Comparison of ENCODE assay signal across 13 cellular contexts in the genomic region with DNA sequence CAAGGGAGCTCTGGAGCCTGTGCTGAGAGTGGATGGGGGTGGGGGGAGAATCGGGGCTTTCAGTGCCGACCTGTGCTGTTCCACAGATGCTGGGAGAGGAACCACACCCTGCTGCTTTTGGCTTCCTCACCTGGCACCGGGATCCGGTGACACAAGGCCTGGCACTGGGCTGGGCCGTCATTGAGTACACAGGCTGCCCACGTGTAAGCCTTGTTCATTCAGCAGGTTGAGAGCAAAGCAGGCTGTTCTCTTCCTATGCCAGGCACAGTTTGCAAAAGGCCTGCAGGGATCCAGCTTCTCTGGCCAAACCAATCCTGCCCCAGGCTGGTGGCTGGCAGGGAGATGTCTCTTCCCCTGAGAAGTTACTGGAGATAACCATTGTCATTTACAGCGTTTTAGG. TPM values are rescaled to one million over a fixed set of nuclear protein-coding genes. Genes with fewer than 3 reads are reported as not detected.
DNase-seq lines count a peak whose midpoint lies in the region; ATAC-seq and TF ChIP-seq lines count a peak whose summit lies in the region.
"Had no signal": no experiment of that assay in that cellular context is flagged by ENCODE, and none has a peak within 500 bp of the region (broad histone marks: within the 10 kb centered on the region; RNA-seq: fewer than 3 reads in every experiment).

No MANE protein-coding gene starts in this region.

- POLR2A ChIA-PET in naive thymus-derived CD8-positive, alpha-beta T cell (lab: Charles Lee), result interaction anchor here (1.6 kb wide), 1 partner anchor 12 kb away, joined by 4 read pairs; no protein-coding TSS in a partner anchor

- H3K27me3 ChIP-seq in sigmoid colon, result no peaks in the 10 kb centered on the region
- H3K27me3 ChIP-seq: BE2C had no signal

- H3K4me1 Mint-ChIP-seq in T-helper 17 cell, result peaks cover 71% of the 10 kb centered on the region
- peaks cover 32% of the 10 kb centered on the region for H3K4me1 Mint-ChIP-seq in endothelial cell (ENCODE audit: unreplicated experiment)
- H3K4me1 Mint-ChIP-seq in naive thymus-derived CD8-positive, alpha-beta T cell, result peaks cover 36 to 80% (median 69%) of the 10 kb centered on the region in 4 donors

- H3K27ac Mint-ChIP-seq in T-helper 17 cell (peak overlapping the region; percentile 43), endothelial cell (ENCODE audit: unreplicated experiment) (no peak overlapping the region)
- peak overlapping the region in 2 of 10 donors; percentile 32 to 37 for H3K27ac Mint-ChIP-seq in naive thymus-derived CD8-positive, alpha-beta T cell

- H3K4me3 Mint-ChIP-seq in T-helper 17 cell (no peak overlapping the region), endothelial cell (ENCODE audit: unreplicated experiment) (no peak overlapping the region)
- H3K4me3 Mint-ChIP-seq in naive thymus-derived CD8-positive, alpha-beta T cell, result no peak overlapping the region

- H3K36me3 Mint-ChIP-seq in T-helper 17 cell (ENCODE audit: low read depth) (peaks cover 10% of the 10 kb centered on the region), endothelial cell (ENCODE audit: low read depth, unreplicated experiment) (peaks cover 1% of the 10 kb centered on the region)
- H3K36me3 Mint-ChIP-seq in naive thymus-derived CD8-positive, alpha-beta T cell, result peaks cover 7 to 67% (median 13%) of the 10 kb centered on the region in 3 donors

- H3K27me3 Mint-ChIP-seq in T-helper 17 cell, result no peaks in the 10 kb centered on the region
- H3K27me3 Mint-ChIP-seq in endothelial cell (ENCODE audit: unreplicated experiment), result no peaks in the 10 kb centered on the region
- H3K27me3 Mint-ChIP-seq in naive thymus-derived CD8-positive, alpha-beta T cell, result no peaks in the 10 kb centered on the region

- TF ChIP-seq CTCF in sigmoid colon (IDR thresholded peaks at IDR 0.05) (no peak), endothelial cell (IDR thresholded peaks at IDR 0.05; ENCODE audit: unreplicated experiment) (no peak)

- TF ChIP-seq EP300 in sigmoid colon (IDR thresholded peaks at IDR 0.05), result no peak

- H3K4me3 ChIP-seq in sigmoid colon, result no peak overlapping the region

- no peaks in the 10 kb centered on the region for H3K9me3 Mint-ChIP-seq in endothelial cell (ENCODE audit: unreplicated experiment)
- H3K9me3 Mint-ChIP-seq in naive thymus-derived CD8-positive, alpha-beta T cell, result no peaks in the 10 kb centered on the region

- intact Hi-C loops in left ventricle myocardium superior (cut with micrococcal nuclease) (loop anchor here (10.0 kb wide), 1 partner anchor 71 kb away; no protein-coding TSS in a partner anchor), sigmoid colon (cut with DNase I) (no loop called here)

- peaks cover 0 to 55% (median 46%) of the 10 kb centered on the region in 4 donors for H3K4me1 ChIP-seq in sigmoid colon
- H3K4me1 ChIP-seq: BE2C had no signal

- peak; percentile 41 for DNase-seq in COR-L47 (lab: John Stamatoyannopoulos, UW)
- no peak for DNase-seq in T-helper 17 cell
- DNase-seq in left ventricle myocardium superior, result peak; percentile 80
- no peak for DNase-seq in sigmoid colon
- no peak for DNase-seq in endothelial cell (ENCODE audit: low spot score)
- DNase-seq in naive thymus-derived CD8-positive, alpha-beta T cell, result no peak
- no peak for DNase-seq in NCI-H1436 treated with DMSO at 0.1 percent for 48 hours (lab: John Stamatoyannopoulos, UW)
- DNase-seq: activated CD8-positive, alpha-beta memory T cell treated with anti-CD3 and anti-CD28 coated beads, Interleukin-2, amount 50 U/mL, for 48 hours; BE2C; GDM1; stimulated activated naive CD4-positive, alpha-beta T cell; WERI-Rb-1 had no signal

- no peak for TF ChIP-seq POLR2A in sigmoid colon (IDR thresholded peaks at IDR 0.05)

- H3K36me3 ChIP-seq in sigmoid colon, result peaks cover 0 to 64% (median 0%) of the 10 kb centered on the region in 4 donors
- H3K36me3 ChIP-seq: WERI-Rb-1 had no signal

- H3K9me3 ChIP-seq in T-helper 17 cell (ENCODE audit: control insufficient read depth, low read length, poor library complexity, severe bottlenecking) (no peaks in the 10 kb centered on the region), sigmoid colon (no peaks in the 10 kb centered on the region)
- H3K9me3 ChIP-seq: BE2C had no signal

- WGBS in sigmoid colon, 2 donors, result 20 to 59% methylated on average over 7 of the region's 7 CpGs

- H3K27ac ChIP-seq in sigmoid colon, result peak overlapping the region; percentile 33 to 59 (median 48)
- H3K27ac ChIP-seq: WERI-Rb-1 had no signal

- ATAC-seq in T-helper 17 cell (no peak), left ventricle myocardium superior (peak; percentile 81), HG02571 (IDR thresholded peaks at IDR 0.05; ENCODE audit: unreplicated experiment) (no peak)
- ATAC-seq in naive thymus-derived CD8-positive, alpha-beta T cell, result no peak

RNA-seq across cellular contexts. Expression of a gene that starts 17.1 kb away (rescaled TPM):
- total RNA-seq in T-helper 17 cell (100 to 1,000 TPM; 166 to 170 TPM), left ventricle myocardium superior (29.4 TPM), sigmoid colon (10 to 100 TPM; 34.2 to 56.2 (median 46.6) TPM), endothelial cell (ENCODE audit: unreplicated experiment) (10.1 TPM)
- polyA plus RNA-seq in sigmoid colon, result 10 to 100 TPM in 1 of 3 donors, 1 to 10 TPM in 2; 1.4 to 20.7 (median 6.6) TPM
- 10 to 100 TPM; 77.0 to 85.1 TPM for total RNA-seq in naive thymus-derived CD8-positive, alpha-beta T cell
- polyA plus RNA-seq in naive thymus-derived CD8-positive, alpha-beta T cell, result 10 to 100 TPM; 22.5 to 30.5 (median 27.4) TPM

Comparison
In these comparisons a context has a peak if more than half of its experiments do, and no peak if none do; other contexts are left out.
1. DNase-seq: peak in COR-L47 (single experiment) and left ventricle myocardium superior (single experiment); none in T-helper 17 cell (0 of 3), sigmoid colon (single experiment), endothelial cell (single experiment), naive thymus-derived CD8-positive, alpha-beta T cell (0 of 10) and NCI-H1436 treated with DMSO at 0.1 percent for 48 hours (single experiment).